ENCODE assay signal across 8 cellular contexts in the genomic region with DNA sequence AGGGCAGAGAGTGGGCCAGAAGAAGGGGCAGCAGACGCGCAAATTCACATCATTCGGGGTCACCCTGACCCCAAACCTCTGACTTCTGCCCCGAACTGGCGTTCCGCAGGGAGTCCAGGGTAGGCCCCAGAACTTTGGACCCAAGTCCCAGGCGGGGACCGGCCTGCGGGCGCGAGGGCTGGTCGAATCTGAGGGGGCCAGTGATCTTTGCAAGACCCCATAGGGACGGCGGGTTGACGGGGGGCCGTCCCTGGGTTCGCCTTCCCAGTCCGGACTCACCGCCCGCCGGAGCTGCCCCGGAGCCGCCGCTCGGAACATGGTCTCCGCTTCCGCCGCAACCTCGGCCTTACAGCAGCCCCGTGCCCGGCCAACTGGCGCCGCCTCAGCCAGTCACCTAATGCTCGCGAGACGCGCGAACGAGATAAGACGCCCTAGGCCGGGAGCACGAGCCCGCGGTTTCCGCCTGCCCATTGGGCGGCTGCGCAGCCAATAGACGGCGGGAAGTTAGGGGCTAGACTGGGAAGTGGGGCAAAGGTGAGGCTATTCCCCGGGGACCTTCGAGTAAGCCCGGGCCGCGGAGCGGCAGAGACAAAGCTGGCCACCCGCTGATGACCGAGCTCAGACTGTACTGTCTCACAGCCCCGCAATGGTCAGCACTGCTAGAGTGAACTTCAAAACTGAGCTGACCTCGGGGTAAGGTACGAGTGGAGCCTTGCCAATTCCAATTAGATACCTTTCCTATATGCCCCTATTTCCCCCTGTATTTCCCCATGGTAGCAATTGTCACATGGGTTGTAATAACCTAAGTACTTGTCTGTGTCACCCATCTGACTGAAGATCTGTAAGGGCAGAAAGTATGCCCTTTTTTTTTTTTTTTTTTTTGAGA. TPM values are rescaled to one million over a fixed set of nuclear protein-coding genes. Genes with fewer than 3 reads are reported as not detected.
DNase-seq lines count a peak whose midpoint lies in the region; ATAC-seq and TF ChIP-seq lines count a peak whose summit lies in the region.

ETFA (minus strand) TSS at position 399 of the 886 bp plus-strand sequence; CDS start at position 318, 81 bp downstream.

- DNase-seq in AML-193 (lab: John Stamatoyannopoulos, UW): peak; percentile 92
- DNase-seq in NCI-H446 treated with DMSO at 0.1 percent for 48 hours (lab: John Stamatoyannopoulos, UW): peak; percentile 90
- DNase-seq in activated CD4-positive, CD25-positive, alpha-beta regulatory T cell treated with anti-CD3 and anti-CD28 coated beads, Interleukin-2, amount 50 U/mL, for 72 hours: peak; percentile 96
- DNase-seq in cerebellum (ENCODE audit: low spot score): peak; percentile 94
- DNase-seq in kidney epithelial cell (ENCODE audit: low read depth): peak; percentile 81
- peak; percentile 98 for DNase-seq in stimulated activated CD4-positive, alpha-beta T cell treated with anti-CD3 and anti-CD28 coated beads, Interleukin-15, amount 100 ng/mL, for 24 hours

- no peaks in the 10 kb centered on the region for H3K27me3 ChIP-seq in kidney epithelial cell (ENCODE audit: control insufficient read depth, insufficient read depth, low read length)

- TF ChIP-seq CTCF in kidney epithelial cell (IDR thresholded peaks at IDR 0.05; ENCODE audit: insufficient read depth, low read length, poor library complexity, severe bottlenecking): no peak

- H3K36me3 ChIP-seq in kidney epithelial cell (ENCODE audit: control insufficient read depth, insufficient read depth, low read length): no peaks in the 10 kb centered on the region

- peak; percentile 91 for ATAC-seq in HG03378 (IDR thresholded peaks at IDR 0.05; ENCODE audit: unreplicated experiment)

- peak; percentile 97 for TF ChIP-seq POLR2A in GM19099 (IDR thresholded peaks at IDR 0.05; ENCODE audit: extremely low read depth, insufficient read length, low read depth)

- peak within 1 kb of the TSS; percentile 83 for H3K4me3 ChIP-seq in kidney epithelial cell (ENCODE audit: low read depth, low read length)

RNA-seq across cellular contexts. Expression of gene ETFA, which starts in this region (rescaled TPM):
- 52.8 TPM for total RNA-seq in cerebellum
- 52.9 and 68.7 TPM in 2 replicates for total RNA-seq in kidney epithelial cell

Comparison
In these comparisons a context has a peak if more than half of its experiments do, and no peak if none do; other contexts are left out.
1. Peak in every context shown above with its lines: DNase-seq, ATAC-seq and H3K4me3 ChIP-seq.